Comparison of ENCODE assay signal across 28 cellular contexts in the genomic region with DNA sequence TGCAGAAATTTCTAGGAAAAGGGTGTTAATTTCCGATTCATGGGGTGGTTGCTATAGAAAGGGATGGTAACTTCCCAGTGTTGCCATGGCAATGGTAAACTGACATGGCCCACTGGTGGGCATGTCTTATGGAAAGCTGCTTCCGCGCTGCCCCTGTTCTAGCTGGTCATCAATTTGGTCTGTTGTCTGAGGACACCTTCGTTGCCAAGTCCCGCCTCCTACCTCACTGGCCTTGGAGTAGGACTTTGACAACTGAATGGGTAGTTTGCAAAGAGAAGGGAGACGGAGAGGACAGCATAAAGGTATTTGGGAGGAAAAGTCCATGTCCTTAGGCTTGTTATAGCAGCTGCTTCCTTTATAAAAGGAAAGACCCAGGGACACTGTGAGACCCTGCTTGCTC.
"Had no signal": no experiment of that assay in that cellular context is flagged by ENCODE, and none has a peak within 500 bp of the region (broad histone marks: within the 10 kb centered on the region; RNA-seq: fewer than 3 reads in every experiment).

No MANE protein-coding gene starts in this region.

- DNase-seq: activated CD4-positive, alpha-beta memory T cell treated with anti-CD3 and anti-CD28 coated beads for 36 hours; activated CD4-positive, alpha-beta T cell treated with anti-CD3 and anti-CD28 coated beads for 36 hours; activated CD4-positive, alpha-beta T cell treated with anti-CD3 and anti-CD28 coated beads, Interleukin-2, amount 10 ng/mL, durations not matched to agents 24 days and 14 days; activated CD4-positive, CD25-positive, alpha-beta regulatory T cell; activated CD4-positive, CD25-positive, alpha-beta regulatory T cell treated with anti-CD3 and anti-CD28 coated beads, Interleukin-2, amount 50 U/mL, for 72 hours; activated CD8-positive, alpha-beta memory T cell treated with anti-CD3 and anti-CD28 coated beads, Interleukin-2, amount 10 ng/mL, durations not matched to agents 7 days and 5 days; activated CD8-positive, alpha-beta memory T cell treated with anti-CD3 and anti-CD28 coated beads, Interleukin-2, amount 50 U/mL, for 4 hours; activated CD8-positive, alpha-beta T cell treated with anti-CD3 and anti-CD28 coated beads, Interleukin-2, amount 10 ng/mL, durations not matched to agents 7 days and 5 days; activated effector memory CD4-positive, alpha-beta T cell treated with anti-CD3 and anti-CD28 coated beads, Interleukin-2, amount 50 U/mL, for 16 hours; activated naive CD4-positive, alpha-beta T cell; activated naive CD4-positive, alpha-beta T cell treated with anti-CD3 and anti-CD28 coated beads, Interleukin-2, amount 10 ng/mL, durations not matched to agents 7 days and 5 days; activated naive CD8-positive, alpha-beta T cell treated with anti-CD3 and anti-CD28 coated beads, Interleukin-2, amount 10 ng/mL, durations not matched to agents 7 days and 5 days; activated T-cell treated with anti-CD3 and anti-CD28 coated beads, Interleukin-2, amount 50 U/mL, for 1 hour; activated T-cell treated with anti-CD3 and anti-CD28 coated beads, Interleukin-2, amount 50 U/mL, for 48 hours; central memory CD4-positive, alpha-beta T cell; dorsolateral prefrontal cortex; effector CD4-positive, alpha-beta T cell; effector memory CD8-positive, alpha-beta T cell; erythroblast; esophagus squamous epithelium; foreskin melanocyte; T-helper 2 cell had no signal

- H3K4me1 ChIP-seq: ascending aorta, breast epithelium, gastroesophageal sphincter had no signal

- H3K9me3 ChIP-seq: ascending aorta, breast epithelium, esophagus squamous epithelium had no signal

- H3K4me3 ChIP-seq: ascending aorta, breast epithelium, cardiac muscle cell, coronary artery, dorsolateral prefrontal cortex, esophagus squamous epithelium, gastroesophageal sphincter had no signal

- ATAC-seq: activated CD4-positive, alpha-beta T cell treated with anti-CD3 and anti-CD28 coated beads for 36 hours; activated CD8-positive, alpha-beta memory T cell treated with anti-CD3 and anti-CD28 coated beads, Interleukin-2, amount 10 ng/mL, durations not matched to agents 7 days and 5 days; activated CD8-positive, alpha-beta T cell treated with anti-CD3 and anti-CD28 coated beads, Interleukin-2, amount 10 ng/mL, durations not matched to agents 7 days and 5 days; activated naive CD4-positive, alpha-beta T cell treated with anti-CD3 and anti-CD28 coated beads, Interleukin-2, amount 50 U/mL, for 72 hours; effector memory CD8-positive, alpha-beta T cell; gastroesophageal sphincter had no signal

- H3K27ac ChIP-seq: ascending aorta, breast epithelium, cardiac muscle cell, coronary artery, dorsolateral prefrontal cortex, esophagus squamous epithelium, gastroesophageal sphincter had no signal

- H3K36me3 ChIP-seq: ascending aorta, breast epithelium, cardiac muscle cell, esophagus squamous epithelium, gastroesophageal sphincter had no signal

- H3K27me3 ChIP-seq: ascending aorta, breast epithelium, cardiac muscle cell, gastroesophageal sphincter had no signal
